ENCODE assay signal across 14 cellular contexts in the genomic region with DNA sequence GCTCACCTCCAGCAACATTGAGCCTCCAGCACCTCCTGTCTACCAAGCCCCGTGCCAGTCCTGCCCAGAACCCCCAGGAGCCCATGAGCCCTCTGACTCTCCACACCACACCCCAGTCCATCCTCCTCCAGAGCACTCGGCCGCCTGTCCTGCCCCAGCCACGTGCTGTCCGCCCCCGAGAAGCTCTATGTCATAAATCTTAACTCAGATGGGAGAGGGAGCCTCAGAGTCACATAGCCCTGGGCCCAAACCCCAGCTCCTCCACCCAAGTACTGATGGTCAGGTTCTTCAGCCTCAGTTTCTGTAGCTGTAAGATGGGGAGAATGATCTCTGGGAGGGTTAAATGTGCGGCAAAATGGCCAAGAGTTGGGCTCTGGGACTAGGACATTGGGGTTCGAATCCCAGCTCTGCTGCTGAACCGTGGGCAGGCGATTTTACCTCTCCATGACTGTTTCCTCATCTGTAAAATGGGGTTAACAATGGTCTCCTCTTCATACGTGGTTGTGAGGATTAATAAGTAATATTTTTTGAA. TPM values are rescaled to one million over a fixed set of nuclear protein-coding genes. Genes with fewer than 3 reads are reported as not detected.
A peak's percentile ranks its signal among the peaks of the same experiment; 100 is the strongest.
DNase-seq lines count a peak whose midpoint lies in the region; ATAC-seq, FAIRE-seq and TF ChIP-seq lines count a peak whose summit lies in the region.
"Had no signal": no experiment of that assay in that cellular context is flagged by ENCODE, and none has a peak within 500 bp of the region (broad histone marks: within the 10 kb centered on the region; RNA-seq: fewer than 3 reads in every experiment).

No MANE protein-coding gene starts in this region.

- no peak for ATAC-seq in GM18858 (IDR thresholded peaks at IDR 0.05; ENCODE audit: unreplicated experiment)
- ATAC-seq: heart right ventricle had no signal

- TF ChIP-seq CTCF in osteoblast (IDR thresholded peaks at IDR 0.05; ENCODE audit: extremely low read depth, low read depth, low read length), result no peak

- peak overlapping the region; percentile 99 for H3K27ac Mint-ChIP-seq in T-helper 2 cell treated with Interferon-gamma antibody and Interleukin-4, amounts not matched to agents 5 μg/mL and 100 μg/mL, for 36 hours
- H3K27ac Mint-ChIP-seq in activated naive CD8-positive, alpha-beta T cell treated with anti-CD3 and anti-CD28 coated beads for 36 hours, result peak overlapping the region; percentile 84
- H3K27ac Mint-ChIP-seq: progenitor cell of endocrine pancreas had no signal

- no peak overlapping the region for H2AFZ ChIP-seq in osteoblast (ENCODE audit: low read length)

- no peaks in the 10 kb centered on the region for H3K36me3 ChIP-seq in osteoblast (ENCODE audit: insufficient read depth, low read length)
- H3K36me3 ChIP-seq: SJSA1 had no signal

- no peaks in the 10 kb centered on the region for H3K27me3 ChIP-seq in osteoblast (ENCODE audit: insufficient read depth, low read length)
- H3K27me3 ChIP-seq: SJSA1 had no signal

- H3K36me3 Mint-ChIP-seq in T-helper 2 cell treated with Interferon-gamma antibody and Interleukin-4, amounts not matched to agents 5 μg/mL and 100 μg/mL, for 36 hours (ENCODE audit: low read depth), result peaks cover 70% of the 10 kb centered on the region
- peaks cover 26% of the 10 kb centered on the region for H3K36me3 Mint-ChIP-seq in activated naive CD8-positive, alpha-beta T cell treated with anti-CD3 and anti-CD28 coated beads for 36 hours

- peaks cover 80% of the 10 kb centered on the region for H3K4me1 Mint-ChIP-seq in T-helper 2 cell treated with Interferon-gamma antibody and Interleukin-4, amounts not matched to agents 5 μg/mL and 100 μg/mL, for 36 hours (ENCODE audit: low read depth)
- peaks cover 82% of the 10 kb centered on the region for H3K4me1 Mint-ChIP-seq in activated naive CD8-positive, alpha-beta T cell treated with anti-CD3 and anti-CD28 coated beads for 36 hours

- no peak for TF ChIP-seq POLR2A in GM12892 (IDR thresholded peaks at IDR 0.05; ENCODE audit: low read depth, low read length)

- peak overlapping the region; percentile 39; the same call in 1 of the 2 replicates for H3K4me3 ChIP-seq in Jurkat, Clone E6-1 (ENCODE audit: low read length)
- no peak overlapping the region for H3K4me3 ChIP-seq in osteoblast (ENCODE audit: insufficient read depth, low read length)
- H3K4me3 ChIP-seq: SJSA1 had no signal

- no peaks in the 10 kb centered on the region for H3K9me3 Mint-ChIP-seq in T-helper 2 cell treated with Interferon-gamma antibody and Interleukin-4, amounts not matched to agents 5 μg/mL and 100 μg/mL, for 36 hours
- H3K9me3 Mint-ChIP-seq in activated naive CD8-positive, alpha-beta T cell treated with anti-CD3 and anti-CD28 coated beads for 36 hours, result peaks cover 3% of the 10 kb centered on the region

- H3K27me3 Mint-ChIP-seq in T-helper 2 cell treated with Interferon-gamma antibody and Interleukin-4, amounts not matched to agents 5 μg/mL and 100 μg/mL, for 36 hours (ENCODE audit: low read depth), result no peaks in the 10 kb centered on the region
- H3K27me3 Mint-ChIP-seq in activated naive CD8-positive, alpha-beta T cell treated with anti-CD3 and anti-CD28 coated beads for 36 hours, result no peaks in the 10 kb centered on the region

- H3K9me3 ChIP-seq in osteoblast (ENCODE audit: low read depth, low read length), result no peaks in the 10 kb centered on the region
- H3K9me3 ChIP-seq: heart right ventricle, SJSA1 had no signal

- H3K4me2 ChIP-seq in osteoblast (ENCODE audit: insufficient read depth, low read length), result no peak overlapping the region

- no peaks in the 10 kb centered on the region for H4K20me1 ChIP-seq in osteoblast (ENCODE audit: insufficient read depth, low read length)

- H3K27ac ChIP-seq in osteoblast (ENCODE audit: low read depth, low read length), result no peak overlapping the region
- H3K27ac ChIP-seq: SJSA1 had no signal

- H3K4me1 ChIP-seq in osteoblast (ENCODE audit: insufficient read depth, low read length), result peaks cover 53% of the 10 kb centered on the region

- FAIRE-seq in GM12892 (lab: Jason Lieb, UNC), result no peak

- H3K79me2 ChIP-seq in osteoblast (ENCODE audit: insufficient read depth, low read length), result no peaks in the 10 kb centered on the region

- no peak for DNase-seq in T-helper 2 cell treated with Interferon-gamma antibody and Interleukin-4, amounts not matched to agents 5 μg/mL and 100 μg/mL, for 36 hours (ENCODE audit: low spot score)
- no peak for DNase-seq in T-helper 2 cell
- DNase-seq in Jurkat, Clone E6-1 (ENCODE audit: low read depth, low spot score), result no peak
- no peak for DNase-seq in activated naive CD8-positive, alpha-beta T cell treated with anti-CD3 and anti-CD28 coated beads for 36 hours
- peak; percentile 91 for DNase-seq in osteoblast (ENCODE audit: insufficient read length, low spot score, missing footprints)
- DNase-seq in GM12892 (ENCODE audit: insufficient read length), result no peak
- DNase-seq in AML-193 (lab: John Stamatoyannopoulos, UW), result no peak
- DNase-seq: DMS53, heart right ventricle, NCI-H1105, NCI-H748 treated with DMSO at 0.1 percent for 48 hours had no signal

- peak overlapping the region; percentile 79 for H3K4me3 Mint-ChIP-seq in T-helper 2 cell treated with Interferon-gamma antibody and Interleukin-4, amounts not matched to agents 5 μg/mL and 100 μg/mL, for 36 hours
- peak overlapping the region; percentile 54 for H3K4me3 Mint-ChIP-seq in activated naive CD8-positive, alpha-beta T cell treated with anti-CD3 and anti-CD28 coated beads for 36 hours

RNA-seq across cellular contexts. Expression of gene CYTH4, which starts 27.8 kb away (rescaled TPM):
- polyA plus RNA-seq in Jurkat, Clone E6-1 (2012; ENCODE audit: insufficient read depth, insufficient read length), result 1.7 TPM
- total RNA-seq in activated naive CD8-positive, alpha-beta T cell treated with anti-CD3 and anti-CD28 coated beads for 36 hours, result 10 to 100 TPM; 16.6 to 17.3 TPM
- total RNA-seq in osteoblast, result 0.59 and 0.72 TPM in 2 replicates
- 12.8 TPM for polyA plus RNA-seq in GM12892 (2012; ENCODE audit: missing spikeins)
- total RNA-seq: progenitor cell of endocrine pancreas had no signal

Comparison
In these comparisons a context has a peak if more than half of its experiments do, and no peak if none do; other contexts are left out.
1. RNA of gene CYTH4, which starts 27.8 kb away (total RNA-seq): 16.6 to 17.3 TPM in activated naive CD8-positive, alpha-beta T cell treated with anti-CD3 and anti-CD28 coated beads for 36 hours; 0.59 to 0.72 TPM in osteoblast; every median in the first group is over 10 times any median in the second.